29 cellular contexts compared by ENCODE assay signal in genomic region chr20:38930242-38930569, GRCh38. TPM values are rescaled to one million over a fixed set of nuclear protein-coding genes. Genes with fewer than 3 reads are reported as not detected.
A peak's percentile ranks its signal among the peaks of the same experiment; 100 is the strongest.
DNase-seq lines count a peak whose midpoint lies in the region; ATAC-seq, FAIRE-seq and TF ChIP-seq lines count a peak whose summit lies in the region.
"Had no signal": no experiment of that assay in that cellular context is flagged by ENCODE, and none has a peak within 500 bp of the region (broad histone marks: within the 10 kb centered on the region; RNA-seq: fewer than 3 reads in every experiment).

No MANE protein-coding gene starts in this region.

- no peak for ATAC-seq in GM12878
- ATAC-seq in GM19023 (IDR thresholded peaks at IDR 0.05; ENCODE audit: unreplicated experiment): no peak
- ATAC-seq: activated CD4-positive, CD25-positive, alpha-beta regulatory T cell treated with anti-CD3 and anti-CD28 coated beads, Interleukin-2, amount 50 U/mL, for 24 hours; pancreas; sciatic nerve had no signal

- peak overlapping the region; percentile 0 for H3K27ac Mint-ChIP-seq in activated CD4-positive, alpha-beta T cell treated with anti-CD3 and anti-CD28 coated beads, Interleukin-2, amount 10 ng/mL, durations not matched to agents 24 days and 14 days
- no peak overlapping the region for H3K27ac Mint-ChIP-seq in nephron
- H3K27ac Mint-ChIP-seq: naive B cell had no signal

- no peak overlapping the region for H2AFZ ChIP-seq in Loucy (ENCODE audit: low read length)
- no peak overlapping the region for H2AFZ ChIP-seq in GM12878 (ENCODE audit: control insufficient read depth, low read depth, low read length)
- H2AFZ ChIP-seq in smooth muscle cell (ENCODE audit: low read depth): no peak overlapping the region

- no TSS peak for BruUV-seq in GM12878 (replicated peaks; lab: Mats Ljungman, UMichigan)

- H3K4me1 Mint-ChIP-seq in activated CD4-positive, alpha-beta T cell treated with anti-CD3 and anti-CD28 coated beads, Interleukin-2, amount 10 ng/mL, durations not matched to agents 24 days and 14 days: peaks cover 40% of the 10 kb centered on the region
- peaks cover 22% of the 10 kb centered on the region for H3K4me1 Mint-ChIP-seq in nephron

- H3K9me2 ChIP-seq in Loucy (replicated peaks; ENCODE audit: low read depth, low read length): no peaks in the 10 kb centered on the region
- H3K9me2 ChIP-seq: SK-N-SH had no signal

- H3K36me3 Mint-ChIP-seq in activated CD4-positive, alpha-beta T cell treated with anti-CD3 and anti-CD28 coated beads, Interleukin-2, amount 10 ng/mL, durations not matched to agents 24 days and 14 days (ENCODE audit: low read depth): peaks cover 13% of the 10 kb centered on the region
- H3K36me3 Mint-ChIP-seq in nephron (ENCODE audit: low read depth): no peaks in the 10 kb centered on the region
- H3K36me3 Mint-ChIP-seq: IgD-negative memory B cell, naive B cell had no signal

- H4K20me1 ChIP-seq in Loucy (ENCODE audit: insufficient read depth, low read length, poor library complexity, severe bottlenecking) (peaks cover 54% of the 10 kb centered on the region), GM12878 (ENCODE audit: control insufficient read depth, insufficient read depth) (no peaks in the 10 kb centered on the region), smooth muscle cell (ENCODE audit: low read depth) (no peaks in the 10 kb centered on the region)

- RAD21 ChIA-PET in GM12878 (lab: Charles Lee; ENCODE audit: unreplicated experiment): interaction anchor here (0.8 to 11.9 kb wide), 8 partner anchors 33 to 120 kb away, joined by 3 to 91 read pairs (median 8); partner anchors contain the start of gene DHX35

- intact Hi-C loops in activated CD4-positive, alpha-beta T cell treated with anti-CD3 and anti-CD28 coated beads, Interleukin-2, amount 10 ng/mL, durations not matched to agents 24 days and 14 days (cut with micrococcal nuclease): no loop called here
- intact Hi-C loops in GM12878 (cut with micrococcal nuclease; ENCODE audit: unreplicated experiment): no loop called here

- H3K27me3 Mint-ChIP-seq in activated CD4-positive, alpha-beta T cell treated with anti-CD3 and anti-CD28 coated beads, Interleukin-2, amount 10 ng/mL, durations not matched to agents 24 days and 14 days: no peaks in the 10 kb centered on the region
- H3K27me3 Mint-ChIP-seq in nephron (ENCODE audit: low read depth): peaks cover 4% of the 10 kb centered on the region

- H3K4me2 ChIP-seq in Loucy (ENCODE audit: low read depth, low read length, poor library complexity, severe bottlenecking) (peak overlapping the region; percentile 96), GM12878 (ENCODE audit: control insufficient read depth, insufficient read depth) (peak overlapping the region; percentile 70), smooth muscle cell (no peak overlapping the region)
- H3K4me2 ChIP-seq: SK-N-SH had no signal

- no peak for TF ChIP-seq RAD21 in GM12878 (IDR thresholded peaks at IDR 0.05; ENCODE audit: insufficient read depth, low read depth, low read length)

- TF ChIP-seq CTCF in Loucy (conservative IDR thresholded peaks at IDR 0.05; ENCODE audit: low read length) (no peak), GM12878 (IDR thresholded peaks at IDR 0.05 in 2 of 3, conservative IDR thresholded peaks at IDR 0.05 in 1 of 3; ENCODE audit: control insufficient read depth in 2 of 3, extremely low read depth in 1 of 3, insufficient read depth in 1 of 3, low read depth in 3 of 3, low read length in 3 of 3) (no peak), nephron (IDR thresholded peaks at IDR 0.05; ENCODE audit: unreplicated experiment in 3 of 3) (no peak), smooth muscle cell (IDR thresholded peaks at IDR 0.05; ENCODE audit: borderline replicate concordance, insufficient read depth, poor library complexity, severe bottlenecking) (no peak)

- in situ Hi-C loops in GM12878 (cut with MboI): no loop called here

- no peaks in the 10 kb centered on the region for H3K9me3 Mint-ChIP-seq in activated CD4-positive, alpha-beta T cell treated with anti-CD3 and anti-CD28 coated beads, Interleukin-2, amount 10 ng/mL, durations not matched to agents 24 days and 14 days
- H3K9me3 Mint-ChIP-seq in nephron: no peaks in the 10 kb centered on the region
- H3K9me3 Mint-ChIP-seq: IgD-negative memory B cell, naive B cell had no signal

- H3K9me3 ChIP-seq in Loucy (ENCODE audit: insufficient read depth, low read depth, low read length) (no peaks in the 10 kb centered on the region), GM12878 (replicated peaks; ENCODE audit: control insufficient read depth, insufficient read depth, low read length) (no peaks in the 10 kb centered on the region), smooth muscle cell (replicated peaks; ENCODE audit: low read depth) (no peaks in the 10 kb centered on the region)
- H3K9me3 ChIP-seq: adrenal gland, pancreas, SK-N-SH, suprapubic skin, vagina had no signal

- DNase-seq in activated CD4-positive, alpha-beta T cell treated with anti-CD3 and anti-CD28 coated beads, Interleukin-2, amount 10 ng/mL, durations not matched to agents 24 days and 14 days: no peak
- no peak for DNase-seq in activated CD4-positive, alpha-beta T cell treated with anti-CD3 and anti-CD28 coated beads for 4 hours
- no peak for DNase-seq in GM12878 (ENCODE audit: low read depth, low spot score)
- no peak for DNase-seq in NCI-H2081 treated with DMSO at 0.1 percent for 48 hours (lab: John Stamatoyannopoulos, UW)
- DNase-seq in smooth muscle cell (lab: John Stamatoyannopoulos, UW; ENCODE audit: unreplicated experiment): no peak
- DNase-seq: 8988T, activated gamma-delta T cell, adrenal gland, foreskin fibroblast, hypothalamus, kidney, naive B cell, NCI-H187, NCI-H226, pancreas, RPMI8226, SK-N-SH, T-helper 9 cell had no signal

- SMC1A ChIA-PET in GM12878 (lab: Charles Lee; ENCODE audit: uncharacterized antibody, unreplicated experiment): interaction anchor here (0.8 to 6.6 kb wide), 14 partner anchors 14 to 281 kb away, joined by 3 to 54 read pairs (median 5); partner anchors contain the start of gene DHX35

- no peak for FAIRE-seq in GM12878 (lab: Jason Lieb, UNC)
- FAIRE-seq: bronchial epithelial cell, G401.6, kidney, pancreas had no signal

- peak overlapping the region; percentile 32 for H3K4me3 Mint-ChIP-seq in activated CD4-positive, alpha-beta T cell treated with anti-CD3 and anti-CD28 coated beads, Interleukin-2, amount 10 ng/mL, durations not matched to agents 24 days and 14 days
- H3K4me3 Mint-ChIP-seq in nephron: peak overlapping the region in 2 of 3 experiments; percentile 36 to 57

- no peak for TF ChIP-seq EP300 in GM12878 (IDR thresholded peaks at IDR 0.05; ENCODE audit: borderline replicate concordance in 1 of 2, control insufficient read depth in 1 of 2, low read depth in 2 of 2, low read length in 2 of 2)

- CTCF ChIA-PET in GM12878 (lab: Yijun Ruan, JAX): interaction anchor here (0.6 to 12.8 kb wide), 14 partner anchors 20 to 492 kb away, joined by 3 to 182 read pairs (median 3); partner anchors contain the start of gene DHX35

- H3K9ac ChIP-seq in Loucy (ENCODE audit: low read depth, low read length, poor library complexity, severe bottlenecking) (peak overlapping the region; percentile 97), GM12878 (ENCODE audit: control insufficient read depth, insufficient read depth, low read length) (0 out of 2 replicates have a peak overlapping the region, but pooled peaks have one; percentile 19), smooth muscle cell (ENCODE audit: low read depth) (no peak overlapping the region)
- H3K9ac ChIP-seq: SK-N-SH had no signal

- H3K27me3 ChIP-seq in Loucy (ENCODE audit: insufficient read depth, low read length, poor library complexity, severe bottlenecking) (peaks cover 8% of the 10 kb centered on the region), GM12878 (replicated peaks in 1 of 2; ENCODE audit: control insufficient read depth in 2 of 2, insufficient read depth in 2 of 2, low read length in 1 of 2) (no peaks in the 10 kb centered on the region), smooth muscle cell (ENCODE audit: low read depth) (no peaks in the 10 kb centered on the region)
- H3K27me3 ChIP-seq: adrenal gland, pancreas, vagina had no signal

- H3K4me1 ChIP-seq in Loucy (ENCODE audit: insufficient read depth, low read length, poor library complexity, severe bottlenecking): peaks cover 56% of the 10 kb centered on the region
- H3K4me1 ChIP-seq in GM12878 (ENCODE audit: control insufficient read depth, insufficient read depth, low read length): peaks cover 12% of the 10 kb centered on the region
- peaks cover 22% of the 10 kb centered on the region for H3K4me1 ChIP-seq in smooth muscle cell (ENCODE audit: low read depth)

- H3K79me2 ChIP-seq in Loucy (ENCODE audit: insufficient read depth, low read length) (peaks cover 90% of the 10 kb centered on the region), GM12878 (ENCODE audit: control insufficient read depth, insufficient read depth, low read length) (peaks cover 88% of the 10 kb centered on the region), smooth muscle cell (ENCODE audit: low read depth) (peaks cover 55% of the 10 kb centered on the region)

- H3K4me3 ChIP-seq in Loucy (ENCODE audit: low read length, poor library complexity, severe bottlenecking) (peak overlapping the region; percentile 87), GM12878 (peak overlapping the region; percentile 4; the same call in 1 of the 2 replicates), smooth muscle cell (no peak overlapping the region)
- H3K4me3 ChIP-seq: adrenal gland, pancreas, suprapubic skin, vagina had no signal

- no peak for TF ChIP-seq POLR2A in GM12878 (IDR thresholded peaks at IDR 0.05; ENCODE audit: low read depth, low read length)

- POLR2A ChIA-PET in GM12878 (lab: Charles Lee): interaction anchor here (0.9 to 5.0 kb wide), 6 partner anchors 29 to 119 kb away, joined by 3 to 21 read pairs (median 5); partner anchors contain the start of gene DHX35

- 100% methylated on average over 1 of the region's 1 CpG for WGBS in GM12878 (ENCODE audit: insufficient coverage, insufficient replicate concordance, low lambda C conversion rate, missing lambda C conversion rate)
- 100% methylated on average over 1 of the region's 1 CpG for WGBS in smooth muscle cell (ENCODE audit: low lambda C conversion rate)

- H3K27ac ChIP-seq in GM12878 (ENCODE audit: control insufficient read depth, insufficient read depth): no peak overlapping the region; the same call in 1 of the 2 replicates
- no peak overlapping the region for H3K27ac ChIP-seq in smooth muscle cell (ENCODE audit: low read depth)
- H3K27ac ChIP-seq: adrenal gland, HL-60, pancreas, suprapubic skin, vagina had no signal

- H3K36me3 ChIP-seq in Loucy (ENCODE audit: insufficient read depth, low read length) (no peaks in the 10 kb centered on the region), GM12878 (ENCODE audit: control insufficient read depth in 2 of 2, insufficient read depth in 2 of 2, low read length in 1 of 2) (no peaks in the 10 kb centered on the region; a peak in 1 of 4 replicates), smooth muscle cell (ENCODE audit: low read depth) (no peaks in the 10 kb centered on the region)
- H3K36me3 ChIP-seq: adrenal gland, pancreas, suprapubic skin, vagina had no signal

- no peaks in the 10 kb centered on the region for H3F3A ChIP-seq in Loucy (ENCODE audit: low read depth)
- no peaks in the 10 kb centered on the region for H3F3A ChIP-seq in smooth muscle cell (ENCODE audit: low read depth)

RNA-seq across cellular contexts. Expression of gene FAM83D, which starts 4.0 kb away (rescaled TPM):
- 12.9 and 13.7 TPM in 2 replicates for total RNA-seq in activated CD4-positive, alpha-beta T cell treated with anti-CD3 and anti-CD28 coated beads, Interleukin-2, amount 10 ng/mL, durations not matched to agents 24 days and 14 days
- 14.1 and 16.3 TPM in 2 replicates for total RNA-seq in GM12878 (2013; cell fraction: nucleolus; rRNA removed)
- total RNA-seq in GM12878 (2014; rRNA removed): 21.5 and 21.6 TPM in 2 replicates
- 12.7 and 13.6 TPM in 2 replicates for total RNA-seq in GM12878 (2014; rRNA removed; fragmentation: Illumina TruSeq; extraction: Trizol)
- 16.6 and 18.2 TPM in 2 replicates for total RNA-seq in GM12878 (2021)
- 7.7 TPM for polyA plus RNA-seq in GM12878 (2011; ENCODE audit: low read depth)
- polyA plus RNA-seq in GM12878 (2011; rRNA removed): 32.4 and 34.8 TPM in 2 replicates
- polyA plus RNA-seq in GM12878 (2011; cell fraction: cytosol; rRNA removed): 28.1 and 32.3 TPM in 2 replicates
- polyA plus RNA-seq in GM12878 (2011; cell fraction: nucleus; rRNA removed): 37.1 and 42.7 TPM in 2 replicates
- polyA plus RNA-seq in GM12878 (2012): 9.5 and 10.5 TPM in 2 replicates
- 19.7 and 20.2 TPM in 2 replicates for polyA plus RNA-seq in GM12878 (2014; fragmentation: Illumina TruSeq; extraction: Trizol)
- polyA plus RNA-seq in GM12878 (2014; fragmentation: Nextera tagmentation; extraction: Ambion mirVana): 1 to 10 TPM; 4.5 to 6.0 TPM
- 17.4 and 19.1 TPM in 2 replicates for polyA plus RNA-seq in GM12878 (2014; rRNA removed)
- polyA plus RNA-seq in GM12878 (2016; fragmentation: Nextera tagmentation; extraction: Ambion mirVana): 10 to 100 TPM; 34.1 to 34.2 TPM
- 37.1 and 42.8 TPM in 2 replicates for polyA minus RNA-seq in GM12878 (2011; rRNA and poly(A)+ RNA removed)
- polyA minus RNA-seq in GM12878 (2011; cell fraction: cytosol; rRNA and poly(A)+ RNA removed): 13.1 and 15.3 TPM in 2 replicates
- 18.9 and 35.2 TPM in 2 replicates for polyA minus RNA-seq in GM12878 (2011; cell fraction: nucleus; rRNA and poly(A)+ RNA removed)
- total RNA-seq in smooth muscle cell: 4.8 and 10.7 TPM in 2 replicates
- polyA plus RNA-seq in smooth muscle cell: 3.4 and 5.7 TPM in 2 replicates

RNA-seq across cellular contexts. Expression of gene DHX35, which starts 31.9 kb away (rescaled TPM):
- total RNA-seq in activated CD4-positive, alpha-beta T cell treated with anti-CD3 and anti-CD28 coated beads, Interleukin-2, amount 10 ng/mL, durations not matched to agents 24 days and 14 days: 15.9 and 18.3 TPM in 2 replicates
- 38.3 and 43.4 TPM in 2 replicates for total RNA-seq in GM12878 (2013; cell fraction: nucleolus; rRNA removed)
- 19.4 and 19.5 TPM in 2 replicates for total RNA-seq in GM12878 (2014; rRNA removed)
- total RNA-seq in GM12878 (2014; rRNA removed; fragmentation: Illumina TruSeq; extraction: Trizol): 12.7 and 14.2 TPM in 2 replicates
- total RNA-seq in GM12878 (2021): 13.4 and 15.6 TPM in 2 replicates
- 5.0 TPM for polyA plus RNA-seq in GM12878 (2011; ENCODE audit: low read depth)
- polyA plus RNA-seq in GM12878 (2011; rRNA removed): 18.6 and 21.6 TPM in 2 replicates
- 20.5 and 20.7 TPM in 2 replicates for polyA plus RNA-seq in GM12878 (2011; cell fraction: cytosol; rRNA removed)
- 40.3 and 43.3 TPM in 2 replicates for polyA plus RNA-seq in GM12878 (2011; cell fraction: nucleus; rRNA removed)
- 7.0 and 7.1 TPM in 2 replicates for polyA plus RNA-seq in GM12878 (2012)
- 18.0 and 21.9 TPM in 2 replicates for polyA plus RNA-seq in GM12878 (2014; fragmentation: Illumina TruSeq; extraction: Trizol)
- 1 to 10 TPM; 4.3 to 4.4 TPM for polyA plus RNA-seq in GM12878 (2014; fragmentation: Nextera tagmentation; extraction: Ambion mirVana)
- polyA plus RNA-seq in GM12878 (2014; rRNA removed): 16.0 and 16.1 TPM in 2 replicates
- polyA plus RNA-seq in GM12878 (2016; fragmentation: Nextera tagmentation; extraction: Ambion mirVana): 10 to 100 TPM; 12.5 to 12.8 TPM
- 22.2 and 22.5 TPM in 2 replicates for polyA minus RNA-seq in GM12878 (2011; rRNA and poly(A)+ RNA removed)
- polyA minus RNA-seq in GM12878 (2011; cell fraction: cytosol; rRNA and poly(A)+ RNA removed): 4.4 and 5.5 TPM in 2 replicates
- polyA minus RNA-seq in GM12878 (2011; cell fraction: nucleus; rRNA and poly(A)+ RNA removed): 13.9 and 20.0 TPM in 2 replicates
- 9.5 and 10.7 TPM in 2 replicates for total RNA-seq in smooth muscle cell
- polyA plus RNA-seq in smooth muscle cell: 4.1 and 4.5 TPM in 2 replicates
